19 cellular contexts compared by ENCODE assay signal in the genomic region with DNA sequence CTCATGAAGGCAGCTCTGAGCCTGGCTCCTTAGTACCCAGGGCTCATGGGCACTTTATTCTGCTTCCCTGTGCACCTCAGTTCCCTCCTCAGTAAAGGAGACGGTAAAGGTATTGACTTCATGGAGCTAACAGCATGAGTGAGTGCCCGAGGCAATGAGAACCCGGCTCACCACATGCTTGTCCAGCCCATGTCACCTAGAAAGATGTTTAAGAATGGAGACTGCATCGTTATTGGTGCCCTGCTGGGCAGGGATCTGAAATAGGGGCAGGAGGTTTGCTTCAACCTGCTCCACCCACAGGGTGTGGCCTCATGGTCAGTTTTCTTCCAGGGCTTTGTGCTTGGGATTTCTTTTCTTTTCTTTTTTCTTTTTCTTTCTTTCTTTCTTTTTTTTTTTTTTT.
"Had no signal": no experiment of that assay in that cellular context is flagged by ENCODE, and none has a peak within 500 bp of the region (broad histone marks: within the 10 kb centered on the region; RNA-seq: fewer than 3 reads in every experiment).

No MANE protein-coding gene starts in this region.

- H3K27ac ChIP-seq: ovary, VCaP had no signal

- H3K27me3 Mint-ChIP-seq: activated T-helper 17 cell treated with anti-CD3 and anti-CD28 coated beads, Interleukin-2, amount 50 U/mL, for 72 hours; T-cell; type B pancreatic cell had no signal

- H3K4me3 ChIP-seq: ascending aorta, esophagus squamous epithelium, ovary had no signal

- DNase-seq: activated CD4-positive, alpha-beta T cell treated with anti-CD3 and anti-CD28 coated beads for 1 hour; activated CD4-positive, alpha-beta T cell treated with anti-CD3 and anti-CD28 coated beads, Interleukin-2, amount 50 U/mL, for 4 hours; activated naive CD4-positive, alpha-beta T cell treated with Interleukin-2 at 50 U/mL for 16 hours; esophagus squamous epithelium; hippocampal formation; kidney; left ventricle myocardium superior; midbrain; ovary; SK-N-SH; stimulated activated CD4-positive, alpha-beta T cell treated with anti-CD3 and anti-CD28 coated beads, Interleukin-2, amount 100 ng/mL, for 48 hours; stimulated activated naive CD4-positive, alpha-beta T cell; substantia nigra; T-cell; T1000 had no signal

- H3K27me3 ChIP-seq: ascending aorta, esophagus squamous epithelium, ovary had no signal

- ATAC-seq: activated T-helper 17 cell treated with anti-CD3 and anti-CD28 coated beads, Interleukin-2, amount 50 U/mL, for 72 hours; left ventricle myocardium superior; T-cell had no signal

- H3K4me3 Mint-ChIP-seq: activated T-helper 17 cell treated with anti-CD3 and anti-CD28 coated beads, Interleukin-2, amount 50 U/mL, for 72 hours; T-cell; type B pancreatic cell had no signal

- H3K27ac Mint-ChIP-seq: activated T-helper 17 cell treated with anti-CD3 and anti-CD28 coated beads, Interleukin-2, amount 50 U/mL, for 72 hours; T-cell; type B pancreatic cell had no signal

- H3K36me3 ChIP-seq: ovary had no signal

- H3K9me3 Mint-ChIP-seq: activated T-helper 17 cell treated with anti-CD3 and anti-CD28 coated beads, Interleukin-2, amount 50 U/mL, for 72 hours; T-cell; type B pancreatic cell had no signal

- H3K9me3 ChIP-seq: ascending aorta, esophagus squamous epithelium, ovary, SK-N-SH had no signal
